Comparison of ENCODE assay signal across 14 cellular contexts in the genomic region with DNA sequence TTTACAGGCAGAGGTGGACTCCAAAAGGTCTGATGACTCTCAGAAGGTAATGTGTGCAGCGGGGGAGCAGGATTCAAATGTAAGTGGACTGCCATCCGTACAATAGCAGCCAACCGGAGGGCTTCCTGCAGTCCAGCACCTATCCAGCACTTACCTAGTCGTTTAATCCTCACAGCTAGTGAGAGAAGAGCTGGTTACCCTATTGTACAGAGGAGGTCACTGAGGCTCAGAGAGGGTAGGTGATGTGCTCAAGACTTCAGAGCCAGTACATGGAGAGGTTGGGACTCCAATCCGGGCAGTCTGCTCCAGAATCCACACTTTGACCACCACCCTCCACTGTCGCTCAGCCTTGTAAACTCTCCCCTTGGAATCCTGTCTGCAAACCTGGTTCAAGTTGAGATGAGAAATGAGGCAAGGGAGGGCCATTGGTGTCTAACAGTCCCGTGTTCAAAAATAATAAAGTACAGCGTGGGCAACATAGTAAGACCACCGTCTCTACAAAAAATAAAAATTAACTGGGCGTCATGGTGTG. TPM values are rescaled to one million over a fixed set of nuclear protein-coding genes. Genes with fewer than 3 reads are reported as not detected.
DNase-seq lines count a peak whose midpoint lies in the region; ATAC-seq, FAIRE-seq and TF ChIP-seq lines count a peak whose summit lies in the region.
"Had no signal": no experiment of that assay in that cellular context is flagged by ENCODE, and none has a peak within 500 bp of the region (broad histone marks: within the 10 kb centered on the region; RNA-seq: fewer than 3 reads in every experiment).

No MANE protein-coding gene starts in this region.

- no peaks in the 10 kb centered on the region for H4K20me1 ChIP-seq in HCT116 (ENCODE audit: insufficient read depth)
- H4K20me1 ChIP-seq in K562 (replicated peaks; ENCODE audit: control insufficient read depth, insufficient read depth, low read length): no peaks in the 10 kb centered on the region

- TF ChIP-seq RAD21 in HCT116 (IDR thresholded peaks at IDR 0.05; ENCODE audit: low read depth) (no peak), K562 (CRISPR knock-in tag; conservative IDR thresholded peaks at IDR 0.05 in 1 of 2, IDR thresholded peaks at IDR 0.05 in 1 of 2) (no peak)

- RAD21 ChIA-PET in HCT116 (lab: Charles Lee; ENCODE audit: low non-redundant PET in 1 of 2, low total read pairs in 2 of 2, uncharacterized antibody in 2 of 2, unreplicated experiment in 2 of 2): no interaction called here

- H3K79me2 ChIP-seq in HCT116 (ENCODE audit: insufficient read depth, low read length) (no peaks in the 10 kb centered on the region), K562 (ENCODE audit: control insufficient read depth, insufficient read depth, low read length) (no peaks in the 10 kb centered on the region), mesendoderm (ENCODE audit: control insufficient read depth, insufficient read depth, low read length) (no peaks in the 10 kb centered on the region)

- H3K18ac ChIP-seq in mesendoderm (ENCODE audit: low read length): no peak overlapping the region

- DNase-seq in DMS114 treated with DMSO at 0.1 percent for 48 hours (lab: John Stamatoyannopoulos, UW; ENCODE audit: unreplicated experiment): peak; percentile 46
- DNase-seq in HCT116 (ENCODE audit: low read depth, low spot score): peak; percentile 62
- DNase-seq in K562 (ENCODE audit: extremely low read depth in 1 of 4, low spot score in 3 of 4): no peak
- peak; percentile 89 for DNase-seq in mesendoderm
- DNase-seq in cortex of kidney (lab: John Stamatoyannopoulos, UW): no peak
- DNase-seq: activated T-cell treated with anti-CD3 and anti-CD28 coated beads, Interleukin-2, amount 50 U/mL, for 4 hours; CD8-positive, alpha-beta T cell; heart right ventricle; WERI-Rb-1 had no signal

- TF ChIP-seq EP300 in K562 (IDR thresholded peaks at IDR 0.05; ENCODE audit: low read length): no peak

- H3K36me3 ChIP-seq in HCT116 (ENCODE audit: control insufficient read depth in 1 of 2, insufficient read depth in 2 of 2, low read length in 2 of 2) (no peaks in the 10 kb centered on the region), K562 (ENCODE audit: control insufficient read depth, insufficient read depth, low read length) (no peaks in the 10 kb centered on the region), mesendoderm (ENCODE audit: control insufficient read depth, insufficient read depth, low read length) (no peaks in the 10 kb centered on the region)
- H3K36me3 ChIP-seq: heart right ventricle, WERI-Rb-1 had no signal

- H3K23ac ChIP-seq in mesendoderm (ENCODE audit: low read length): no peak overlapping the region

- TF ChIP-seq CTCF in HCT116 (IDR thresholded peaks at IDR 0.05 in 2 of 3, conservative IDR thresholded peaks at IDR 0.05 in 1 of 3; ENCODE audit: borderline replicate concordance in 1 of 3, insufficient read depth in 1 of 3, low read depth in 2 of 3, low read length in 2 of 3): no peak
- TF ChIP-seq CTCF in K562 (IDR thresholded peaks at IDR 0.05 in 2 of 3, conservative IDR thresholded peaks at IDR 0.05 in 1 of 3; ENCODE audit: insufficient read depth in 2 of 3, low read depth in 1 of 3, low read length in 3 of 3): no peak

- CTCF ChIA-PET in HCT116 (lab: Charles Lee) (no interaction called here), K562 (lab: Yijun Ruan, JAX; ENCODE audit: low intra/inter-chr PET ratio) (no interaction called here)

- intact Hi-C loops in HCT116 (cut with micrococcal nuclease) (no loop called here), K562 (cut with micrococcal nuclease) (no loop called here)

- POLR2A ChIA-PET in HCT116 (lab: Charles Lee) (no interaction called here), K562 (lab: Yijun Ruan, JAX) (no interaction called here)

- H4K5ac ChIP-seq in mesendoderm (ENCODE audit: low read length): no peak overlapping the region

- WGBS in K562 (ENCODE audit: insufficient coverage, low coverage, missing lambda C conversion rate): 13% methylated on average over 10 of the region's 10 CpGs
- WGBS in mesendoderm (ENCODE audit: extremely low coverage, insufficient coverage, low lambda C conversion rate): no CpG with 5 or more reads among the region's 10 CpGs

- no peak overlapping the region for H3K56ac ChIP-seq in mesendoderm (ENCODE audit: low read length)

- H2BK120ac ChIP-seq in mesendoderm (ENCODE audit: low read depth, low read length): no peak overlapping the region

- TF ChIP-seq POLR2A in HCT116 (IDR thresholded peaks at IDR 0.05; ENCODE audit: borderline replicate concordance, extremely low read depth, insufficient read depth, insufficient read length): no peak
- TF ChIP-seq POLR2A in K562 (conservative IDR thresholded peaks at IDR 0.05): no peak

- H2AK5ac ChIP-seq in mesendoderm (ENCODE audit: low read length): no peak overlapping the region

- in situ Hi-C loops in K562 (cut with MboI): no loop called here

- H3K27me3 ChIP-seq in HCT116 (ENCODE audit: insufficient read depth, low read length) (peaks cover 33% of the 10 kb centered on the region), K562 (ENCODE audit: control insufficient read depth in 2 of 2, insufficient read depth in 2 of 2, low read length in 2 of 2) (no peaks in the 10 kb centered on the region), mesendoderm (ENCODE audit: insufficient read depth, low read length, poor library complexity) (no peaks in the 10 kb centered on the region)

- ATAC-seq in HCT116: peak; percentile 68
- peak; percentile 60; the same call in 1 of the 3 replicates for ATAC-seq in K562
- ATAC-seq in HG03439 (IDR thresholded peaks at IDR 0.05; ENCODE audit: unreplicated experiment): no peak
- ATAC-seq in HG03135 (IDR thresholded peaks at IDR 0.05; ENCODE audit: unreplicated experiment): no peak
- ATAC-seq: activated T-cell treated with anti-CD3 and anti-CD28 coated beads, Interleukin-2, amount 50 U/mL, for 4 hours; CD8-positive, alpha-beta T cell had no signal

- H2AFZ ChIP-seq in HCT116 (ENCODE audit: low read depth, low read length, poor library complexity, severe bottlenecking) (no peak overlapping the region), K562 (ENCODE audit: low read depth, low read length) (no peak overlapping the region)

- no peaks in the 10 kb centered on the region for H3K79me1 ChIP-seq in mesendoderm (ENCODE audit: low read length)

- no peaks in the 10 kb centered on the region for H3K9me1 ChIP-seq in K562 (ENCODE audit: control insufficient read depth, insufficient read depth, low read length)

- FAIRE-seq in K562 (lab: Jason Lieb, UNC): no peak
- FAIRE-seq: astrocyte, endometrium had no signal

- H4K8ac ChIP-seq in mesendoderm (ENCODE audit: low read depth, low read length): no peak overlapping the region

- H3K9me2 ChIP-seq in HCT116 (ENCODE audit: insufficient read depth): no peaks in the 10 kb centered on the region

- H2BK15ac ChIP-seq in mesendoderm (replicated peaks; ENCODE audit: low read depth): no peak overlapping the region

- H3K4me3 ChIP-seq in HCT116 (replicated peaks in 1 of 2; ENCODE audit: low read depth in 1 of 2, low read length in 2 of 2): peak overlapping the region; percentile 35 to 54
- no peak overlapping the region for H3K4me3 ChIP-seq in K562
- H3K4me3 ChIP-seq in mesendoderm (ENCODE audit: low read length): no peak overlapping the region

- H2BK5ac ChIP-seq in mesendoderm (ENCODE audit: low read length): no peak overlapping the region

- H3K27ac ChIP-seq in HCT116 (ENCODE audit: low read depth, low read length): no peak overlapping the region
- no peak overlapping the region for H3K27ac ChIP-seq in K562 (ENCODE audit: extremely low read depth, low read depth, low read length)
- H3K27ac ChIP-seq in mesendoderm (ENCODE audit: low read depth, low read length): no peak overlapping the region
- H3K27ac ChIP-seq: heart right ventricle, WERI-Rb-1 had no signal

- no TSS peak for BruUV-seq in HCT116 (replicated peaks; lab: Mats Ljungman, UMichigan)
- no TSS peak for BruUV-seq in K562 (replicated peaks; lab: Mats Ljungman, UMichigan)

- peak overlapping the region; percentile 76 for H3K4me2 ChIP-seq in HCT116 (ENCODE audit: low read length)
- H3K4me2 ChIP-seq in K562 (ENCODE audit: insufficient read depth, low read length): no peak overlapping the region
- no peak overlapping the region for H3K4me2 ChIP-seq in mesendoderm (ENCODE audit: low read length)

- H3K4me1 ChIP-seq in HCT116 (ENCODE audit: control insufficient read depth in 1 of 2, insufficient read depth in 2 of 2, low read length in 2 of 2) (peaks cover 5 to 13% of the 10 kb centered on the region in 2 experiments; a peak in 2 of 4 replicates), K562 (replicated peaks in 1 of 2; ENCODE audit: control insufficient read depth in 2 of 2, insufficient read depth in 2 of 2, low read length in 2 of 2) (peaks cover 0 to 3% of the 10 kb centered on the region in 2 experiments; a peak in 1 of 5 replicates), mesendoderm (ENCODE audit: control insufficient read depth, low read depth, low read length) (peaks cover 6% of the 10 kb centered on the region)

- H3K4ac ChIP-seq in mesendoderm (ENCODE audit: low read depth, low read length): no peak overlapping the region

- H3K9ac ChIP-seq in HCT116 (ENCODE audit: low read length) (peak overlapping the region; percentile 39), K562 (ENCODE audit: insufficient read depth in 1 of 2, low read depth in 2 of 2, low read length in 2 of 2) (no peak overlapping the region), mesendoderm (ENCODE audit: low read length) (no peak overlapping the region)

- H3K9me3 ChIP-seq in HCT116 (ENCODE audit: control insufficient read depth in 1 of 2, insufficient read depth in 1 of 2, low read depth in 1 of 2, low read length in 2 of 2) (no peaks in the 10 kb centered on the region), K562 (replicated peaks; ENCODE audit: control insufficient read depth, insufficient read depth, low read depth, low read length) (no peaks in the 10 kb centered on the region)

RNA-seq across cellular contexts. Expression of a gene that starts 22.5 kb away (rescaled TPM):
- total RNA-seq in HCT116 (2021; ENCODE audit: unreplicated experiment) (not detected), K562 (2014; rRNA removed) (not detected in 2 replicates), K562 (2014; rRNA removed; fragmentation: Illumina TruSeq; extraction: Trizol) (not detected in 2 replicates), K562 (2015; rRNA removed; fragmentation: Illumina TruSeq; extraction: Trizol) (not detected in 2 replicates), K562 (2021) (0.11 TPM in 1 of 2 replicates, not detected in the other)
- polyA plus RNA-seq in HCT116 (2012): not detected in 2 replicates
- not detected in 2 replicates for total RNA-seq in K562 (2011; cell fraction: chromatin; rRNA removed; ENCODE audit: low replicate concordance)
- total RNA-seq in K562 (2011; cell fraction: nucleolus; rRNA removed): not detected in 2 replicates
- not detected in 2 replicates for total RNA-seq in K562 (2011; cell fraction: nucleoplasm; rRNA removed)
- polyA plus RNA-seq in K562 (2011; rRNA removed) (not detected in 2 replicates), K562 (2014; fragmentation: Illumina TruSeq; extraction: Trizol) (not detected in 2 replicates), K562 (2014; fragmentation: Nextera tagmentation; extraction: Ambion mirVana) (not detected), K562 (2014; rRNA removed) (not detected in 2 replicates)
- polyA plus RNA-seq in K562 (2011; cell fraction: cytosol; rRNA removed): not detected in 2 replicates
- polyA plus RNA-seq in K562 (2011; cell fraction: nucleus; rRNA removed): not detected in 2 replicates
- 0.04 TPM in 1 of 2 replicates, not detected in the other for polyA plus RNA-seq in K562 (2012)
- not detected in 2 replicates for polyA minus RNA-seq in K562 (2011; rRNA and poly(A)+ RNA removed)
- polyA minus RNA-seq in K562 (2011; cell fraction: cytosol; rRNA and poly(A)+ RNA removed): not detected in 2 replicates
- polyA minus RNA-seq in K562 (2011; cell fraction: nucleus; rRNA and poly(A)+ RNA removed): not detected in 2 replicates
- 3.5 TPM for polyA plus RNA-seq in mesendoderm (2013, experiment 1 of 2)
- 3.5 TPM for polyA plus RNA-seq in mesendoderm (2013, experiment 2 of 2)
- total RNA-seq: Right ventricle myocardium inferior had no signal

RNA-seq across cellular contexts. Expression of a gene that starts 46.8 kb away (rescaled TPM):
- 21.5 TPM for total RNA-seq in HCT116 (2021; ENCODE audit: unreplicated experiment)
- 17.3 and 26.4 TPM in 2 replicates for polyA plus RNA-seq in HCT116 (2012)
- total RNA-seq in K562 (2011; cell fraction: chromatin; rRNA removed; ENCODE audit: low replicate concordance): 0.42 TPM in 1 of 2 replicates, not detected in the other
- total RNA-seq in K562 (2011; cell fraction: nucleolus; rRNA removed): 0.33 TPM in 1 of 2 replicates, not detected in the other
- 0.44 TPM in 1 of 2 replicates, not detected in the other for total RNA-seq in K562 (2011; cell fraction: nucleoplasm; rRNA removed)
- 0.82 TPM in 1 of 2 replicates, not detected in the other for total RNA-seq in K562 (2014; rRNA removed)
- total RNA-seq in K562 (2014; rRNA removed; fragmentation: Illumina TruSeq; extraction: Trizol): not detected in 2 replicates
- 0.04 TPM in 1 of 2 replicates, not detected in the other for total RNA-seq in K562 (2015; rRNA removed; fragmentation: Illumina TruSeq; extraction: Trizol)
- total RNA-seq in K562 (2021): 0.27 and 0.29 TPM in 2 replicates
- 0.01 and 0.03 TPM in 2 replicates for polyA plus RNA-seq in K562 (2011; rRNA removed)
- 0.01 TPM in 1 of 2 replicates, not detected in the other for polyA plus RNA-seq in K562 (2011; cell fraction: cytosol; rRNA removed)
- 0.17 TPM in 1 of 2 replicates, not detected in the other for polyA plus RNA-seq in K562 (2011; cell fraction: nucleus; rRNA removed)
- 0.26 and 0.62 TPM in 2 replicates for polyA plus RNA-seq in K562 (2012)
- polyA plus RNA-seq in K562 (2014; fragmentation: Illumina TruSeq; extraction: Trizol): 0.03 and 0.12 TPM in 2 replicates
- not detected for polyA plus RNA-seq in K562 (2014; fragmentation: Nextera tagmentation; extraction: Ambion mirVana)
- not detected in 2 replicates for polyA plus RNA-seq in K562 (2014; rRNA removed)
- polyA minus RNA-seq in K562 (2011; rRNA and poly(A)+ RNA removed): not detected in 2 replicates
- not detected in 2 replicates for polyA minus RNA-seq in K562 (2011; cell fraction: cytosol; rRNA and poly(A)+ RNA removed)
- polyA minus RNA-seq in K562 (2011; cell fraction: nucleus; rRNA and poly(A)+ RNA removed): 0.13 TPM in 1 of 2 replicates, not detected in the other
- 23.7 TPM for polyA plus RNA-seq in mesendoderm (2013, experiment 1 of 2)
- 21.6 TPM for polyA plus RNA-seq in mesendoderm (2013, experiment 2 of 2)

Comparison
In these comparisons a context has a peak if more than half of its experiments do, and no peak if none do; other contexts are left out.
1. DNase-seq: peak in DMS114 treated with DMSO at 0.1 percent for 48 hours (single experiment), HCT116 (single experiment) and mesendoderm (single experiment); none in K562 (0 of 4) and cortex of kidney (single experiment).
2. ATAC-seq: peak in HCT116 (single experiment) and K562 (single experiment); none in HG03439 (single experiment) and HG03135 (single experiment).
3. H3K4me3 ChIP-seq: peak in HCT116 (2 of 2); none in K562 (single experiment) and mesendoderm (single experiment).
4. RNA of a gene that starts 46.8 kb away (total RNA-seq): 21.5 TPM in HCT116 (single experiment); 0.04 to 0.82 TPM in K562; every median in the first group is over 10 times any median in the second.